16 cellular contexts compared by ENCODE assay signal in the genomic region with DNA sequence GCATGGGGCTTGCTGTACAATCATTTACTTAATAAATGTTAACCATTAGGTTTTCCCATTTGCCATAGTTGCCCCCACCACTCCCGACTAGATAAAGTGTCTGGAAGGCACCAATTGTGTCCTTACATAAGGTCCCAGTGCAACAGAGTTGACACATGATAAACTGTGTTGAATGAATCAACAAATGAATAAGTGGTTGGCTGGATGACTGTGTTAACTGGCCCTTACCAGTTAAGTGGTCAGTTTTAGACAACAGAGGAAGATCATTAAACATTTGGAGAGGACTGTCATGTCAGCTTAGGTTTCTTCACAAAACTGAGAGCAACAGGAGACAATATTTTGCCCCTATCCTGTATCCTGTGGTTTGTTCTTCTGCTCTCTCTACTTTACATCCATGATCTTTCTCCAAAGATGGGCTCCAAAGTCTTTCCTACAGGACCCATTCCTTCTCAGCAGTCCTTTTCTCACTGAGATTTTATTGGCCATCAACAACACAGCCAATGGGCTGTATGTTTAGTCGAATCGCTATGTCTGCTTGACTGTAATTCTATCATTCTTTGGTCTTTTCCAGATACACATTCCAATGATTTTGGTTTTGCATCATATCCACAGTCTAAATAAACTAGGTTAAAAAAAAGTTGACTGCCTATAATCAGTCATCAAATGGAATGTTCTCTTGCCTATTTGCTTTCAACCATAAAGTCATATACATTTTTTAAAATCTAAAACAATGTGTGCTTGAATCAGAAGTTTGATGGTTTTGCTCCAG.
DNase-seq lines count a peak whose midpoint lies in the region; TF ChIP-seq lines count a peak whose summit lies in the region.
"Had no signal": no experiment of that assay in that cellular context is flagged by ENCODE, and none has a peak within 500 bp of the region (broad histone marks: within the 10 kb centered on the region; RNA-seq: fewer than 3 reads in every experiment).

No MANE protein-coding gene starts in this region.

- no peaks in the 10 kb centered on the region for H3K9me3 ChIP-seq in mammary epithelial cell (replicated peaks; ENCODE audit: insufficient read depth, low read length)
- H3K9me3 ChIP-seq: ascending aorta, esophagus squamous epithelium, suprapubic skin had no signal

- peak overlapping the region; percentile 12 for H3K27ac ChIP-seq in rectal smooth muscle tissue (ENCODE audit: low read depth, low read length)
- H3K27ac ChIP-seq in mammary epithelial cell (ENCODE audit: insufficient read depth, low read depth, low read length), result no peak overlapping the region
- H3K27ac ChIP-seq: ascending aorta, esophagus squamous epithelium, suprapubic skin had no signal

- H3K79me2 ChIP-seq in mammary epithelial cell (ENCODE audit: insufficient read depth, low read length), result no peaks in the 10 kb centered on the region

- H2AFZ ChIP-seq in mammary epithelial cell (ENCODE audit: low read depth, low read length), result no peak overlapping the region

- H3K27me3 ChIP-seq in rectal smooth muscle tissue (ENCODE audit: control insufficient read depth, insufficient read depth, low read length) (no peaks in the 10 kb centered on the region), mammary epithelial cell (ENCODE audit: insufficient read depth, low read length) (no peaks in the 10 kb centered on the region)
- H3K27me3 ChIP-seq: ascending aorta, esophagus squamous epithelium, suprapubic skin had no signal

- H4K20me1 ChIP-seq in mammary epithelial cell (ENCODE audit: insufficient read depth, low read length), result no peaks in the 10 kb centered on the region

- DNase-seq in EL (peak; percentile 82), NCI-H226 (peak; percentile 2), dedifferentiated amniotic fluid mesenchymal stem cell (ENCODE audit: extremely low spot score) (peak; percentile 94), NCI-H82 (lab: John Stamatoyannopoulos, UW) (no peak), NCI-H345 treated with DMSO at 0.1 percent for 48 hours (lab: John Stamatoyannopoulos, UW; ENCODE audit: unreplicated experiment) (no peak), mammary epithelial cell (no peak)
- DNase-seq: activated effector memory CD4-positive, alpha-beta T cell treated with Interleukin-2 at 50 U/mL for 16 hours; CD4-positive, CD25-positive, alpha-beta regulatory T cell; DND-41; esophagus squamous epithelium; H9; right cardiac atrium; T-helper 17 cell had no signal

- no peaks in the 10 kb centered on the region for H3K36me3 ChIP-seq in rectal smooth muscle tissue (ENCODE audit: control insufficient read depth, insufficient read depth, low read length)
- H3K36me3 ChIP-seq in mammary epithelial cell (ENCODE audit: insufficient read depth, low read length), result no peaks in the 10 kb centered on the region
- H3K36me3 ChIP-seq: ascending aorta, esophagus squamous epithelium, suprapubic skin had no signal

- CTCF ChIA-PET in mammary epithelial cell (lab: Charles Lee; ENCODE audit: low non-redundant PET), result no interaction called here

- TF ChIP-seq CTCF in mammary epithelial cell (conservative IDR thresholded peaks at IDR 0.05 in 1 of 2, IDR thresholded peaks at IDR 0.05 in 1 of 2; ENCODE audit: extremely low read depth in 1 of 2, insufficient read depth in 1 of 2, low read depth in 1 of 2, low read length in 2 of 2), result no peak

- H3K4me3 ChIP-seq in rectal smooth muscle tissue (ENCODE audit: low read length), result no peak overlapping the region
- no peak overlapping the region for H3K4me3 ChIP-seq in mammary epithelial cell (replicated peaks in 1 of 3; ENCODE audit: insufficient read depth in 1 of 3, low read depth in 2 of 3, low read length in 3 of 3)
- H3K4me3 ChIP-seq: ascending aorta, esophagus squamous epithelium, suprapubic skin had no signal

- 79% methylated on average over 3 of the region's 3 CpGs for WGBS in mammary epithelial cell (ENCODE audit: low coverage, missing lambda C conversion rate)

- dilution Hi-C loops in mammary epithelial cell (cut with HindIII; ENCODE audit: low sequenced_read_pairs), result no loop called here

- in situ Hi-C loops in mammary epithelial cell (cut with MboI; ENCODE audit: low sequenced_read_pairs in 2 of 2), result no loop called here

- BruUV-seq in mammary epithelial cell (replicated peaks; lab: Mats Ljungman, UMichigan), result no TSS peak

- peaks cover 8% of the 10 kb centered on the region for H3K4me1 ChIP-seq in rectal smooth muscle tissue (ENCODE audit: control insufficient read depth, insufficient read depth, low read length)
- H3K4me1 ChIP-seq in mammary epithelial cell (ENCODE audit: insufficient read depth, low read length), result no peaks in the 10 kb centered on the region
- H3K4me1 ChIP-seq: ascending aorta, esophagus squamous epithelium, suprapubic skin had no signal

- H3K9ac ChIP-seq in rectal smooth muscle tissue (ENCODE audit: low read length) (no peak overlapping the region), mammary epithelial cell (ENCODE audit: insufficient read depth, low read length) (no peak overlapping the region)

- intact Hi-C loops in mammary epithelial cell (cut with micrococcal nuclease), result no loop called here

- no peak overlapping the region for H3K4me2 ChIP-seq in mammary epithelial cell (ENCODE audit: insufficient read depth, low read depth, low read length)

Comparison
In these comparisons a context has a peak if more than half of its experiments do, and no peak if none do; other contexts are left out.
1. DNase-seq: peak in EL (single experiment), NCI-H226 (single experiment) and dedifferentiated amniotic fluid mesenchymal stem cell (single experiment); none in NCI-H82 (single experiment), NCI-H345 treated with DMSO at 0.1 percent for 48 hours (single experiment) and mammary epithelial cell (single experiment).